Comparison of ENCODE assay signal across 1 cellular context in the genomic region with DNA sequence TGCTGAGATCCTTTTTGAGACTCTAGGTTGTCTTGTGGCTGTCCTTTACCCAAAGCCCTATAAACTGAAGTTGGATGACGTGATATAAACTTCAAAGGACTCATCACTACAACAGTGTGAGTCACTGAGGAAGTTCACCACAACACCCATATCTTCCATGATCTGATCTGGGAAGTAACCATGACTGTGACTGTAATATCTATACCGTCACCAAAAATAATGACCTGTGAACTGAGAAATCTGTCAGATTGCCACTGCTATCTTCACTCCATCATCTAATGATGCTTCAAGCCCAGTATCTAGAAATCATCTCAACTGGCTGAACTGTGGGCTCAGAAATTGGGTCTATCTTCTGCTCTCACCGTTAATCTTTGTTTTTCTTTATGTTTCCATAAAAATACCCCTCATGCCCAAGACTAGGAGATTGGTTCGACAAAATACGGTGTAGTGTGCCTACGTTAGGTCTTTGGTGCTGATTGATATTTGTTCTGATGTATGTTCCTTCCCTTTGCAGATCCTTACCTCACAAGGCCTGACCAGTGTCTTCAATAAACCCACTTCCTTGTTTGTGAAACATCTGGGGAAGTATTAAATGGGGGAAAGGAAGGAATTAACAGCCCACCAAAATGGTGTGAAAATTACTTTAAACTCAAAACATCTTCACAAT.
TF ChIP-seq lines count a peak whose summit lies in the region.

No MANE protein-coding gene starts in this region.

TF ChIP-seq in GM23338, 12 proteins besides CTCF, POLR2A, EP300 and RAD21 (continued from another document):
- no peak for TF ChIP-seq ZNF462 (CRISPR knock-in tag; IDR thresholded peaks at IDR 0.05)
- no peak for TF ChIP-seq POLR2AphosphoS5 (IDR thresholded peaks at IDR 0.05; ENCODE audit: low read depth)
